28 cellular contexts compared by ENCODE assay signal in genomic region chr7:46625032-46625431, GRCh38.
"Had no signal": no experiment of that assay in that cellular context is flagged by ENCODE, and none has a peak within 500 bp of the region (broad histone marks: within the 10 kb centered on the region; RNA-seq: fewer than 3 reads in every experiment).

No MANE protein-coding gene starts in this region.

- H3K27me3 ChIP-seq: ascending aorta, cardiac muscle cell had no signal

- H2AFZ ChIP-seq: PC-9 had no signal

- H3K4me1 ChIP-seq: ascending aorta had no signal

- H3K9ac ChIP-seq: KMS-11 had no signal

- H3K36me3 ChIP-seq: ascending aorta, cardiac muscle cell, WERI-Rb-1 had no signal

- H3K9me3 ChIP-seq: ascending aorta had no signal

- H3K4me3 ChIP-seq: ascending aorta, cardiac muscle cell, PC-9 had no signal

- DNase-seq: activated CD4-positive, alpha-beta T cell treated with anti-CD3 and anti-CD28 coated beads, Interleukin-2, amount 10 ng/mL, durations not matched to agents 24 days and 14 days; activated CD4-positive, alpha-beta T cell treated with anti-CD3 and anti-CD28 coated beads, Interleukin-2, amount 50 U/mL, for 4 hours; activated CD8-positive, alpha-beta T cell treated with anti-CD3 and anti-CD28 coated beads for 36 hours; activated effector memory CD4-positive, alpha-beta T cell treated with anti-CD3 and anti-CD28 coated beads, Interleukin-2, amount 50 U/mL, for 16 hours; activated naive CD4-positive, alpha-beta T cell; activated naive CD4-positive, alpha-beta T cell treated with anti-CD3 and anti-CD28 coated beads, Interleukin-2, amount 50 U/mL, for 16 hours; activated naive CD8-positive, alpha-beta T cell treated with anti-CD3 and anti-CD28 coated beads for 36 hours; activated T-cell treated with anti-CD3 and anti-CD28 coated beads, Interleukin-2, amount 50 U/mL, for 1 hour; activated T-cell treated with anti-CD3 and anti-CD28 coated beads, Interleukin-2, amount 50 U/mL, for 72 hours; amygdala; MM.1S; MV-4-11; NCI-H1092; NCI-H1436 treated with DMSO at 0.1 percent for 48 hours; NCI-H1694 treated with DMSO at 0.1 percent for 48 hours; NCI-H2029; NCI-H345; NCI-H524 treated with DMSO at 0.1 percent for 48 hours; PC-9; SIG-M5; T1000; WERI-Rb-1 had no signal

- H3K27ac ChIP-seq: ascending aorta, cardiac muscle cell, KMS-11, PC-9, RWPE1, WERI-Rb-1 had no signal

- ATAC-seq: activated CD8-positive, alpha-beta T cell treated with anti-CD3 and anti-CD28 coated beads for 36 hours; activated T-cell treated with anti-CD3 and anti-CD28 coated beads, Interleukin-2, amount 50 U/mL, for 72 hours; activated T-helper 17 cell treated with anti-CD3 and anti-CD28 coated beads, Interleukin-2, amount 50 U/mL, for 72 hours; Right ventricle myocardium inferior had no signal

- H3K4me2 ChIP-seq: KMS-11, PC-9 had no signal
